22 cellular contexts compared by ENCODE assay signal in the genomic region with DNA sequence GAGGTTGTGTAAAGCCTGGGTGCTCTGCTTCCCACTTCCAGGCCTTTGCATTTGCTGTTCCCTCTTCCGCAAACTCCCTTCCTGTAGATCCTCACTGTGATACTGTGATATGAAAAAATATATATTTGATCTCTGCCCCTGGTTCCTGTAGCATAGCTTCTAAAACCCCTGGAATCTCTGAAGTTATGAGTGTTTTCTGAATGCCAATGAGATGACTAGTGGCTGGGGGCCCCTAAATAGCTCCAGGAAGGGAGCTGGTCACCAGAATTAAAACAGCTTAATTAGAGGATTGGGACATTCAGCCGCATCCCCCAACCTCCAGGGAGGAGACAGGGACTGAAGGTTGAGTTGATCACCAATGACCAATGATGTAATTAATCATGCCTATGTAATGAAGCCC. TPM values are rescaled to one million over a fixed set of nuclear protein-coding genes. Genes with fewer than 3 reads are reported as not detected.
DNase-seq lines count a peak whose midpoint lies in the region; ATAC-seq and FAIRE-seq lines count a peak whose summit lies in the region.
"Had no signal": no experiment of that assay in that cellular context is flagged by ENCODE, and none has a peak within 500 bp of the region (broad histone marks: within the 10 kb centered on the region; RNA-seq: fewer than 3 reads in every experiment).

No MANE protein-coding gene starts in this region.

- H3K9me3 Mint-ChIP-seq in natural killer cell treated with Interleukin-12 subunit alpha and Interleukin-12 subunit beta and Interleukin-15 and Interleukin-18, amount 100 ng/mL, for 72 hours = no peaks in the 10 kb centered on the region

- intact Hi-C loops in cardiac septum (cut with DNase I) = loop anchor here (5.0 kb wide), 1 partner anchor 67 kb away; no protein-coding TSS in a partner anchor

- peaks cover 84 to 93% of the 10 kb centered on the region in 2 donors for H3K4me1 Mint-ChIP-seq in natural killer cell treated with Interleukin-12 subunit alpha and Interleukin-12 subunit beta and Interleukin-15 and Interleukin-18, amount 100 ng/mL, for 72 hours (ENCODE audit: low read depth in 2 of 2)

- DNase-seq in A172 (ENCODE audit: low spot score) = peak; percentile 59
- peak; percentile 75 for DNase-seq in HCEC 1CT
- DNase-seq in amniotic epithelial cell (ENCODE audit: low read depth) = peak; percentile 25
- no peak for DNase-seq in natural killer cell treated with Interleukin-12 subunit alpha and Interleukin-12 subunit beta and Interleukin-15 and Interleukin-18, amount 100 ng/mL, for 72 hours (ENCODE audit: low spot score)
- DNase-seq in cardiac septum (ENCODE audit: low spot score) = no peak
- no peak for DNase-seq in RCC 7860 (ENCODE audit: low spot score)
- DNase-seq: AML-193, Caco-2, DMS53, GOT3, Karpas-422, MV-4-11, NCI-H1436, NCI-H2029 treated with DMSO at 0.1 percent for 48 hours, NCI-H510A treated with DMSO at 0.1 percent for 48 hours, Peyer's patch, SHP77 treated with DMSO at 0.1 percent for 48 hours had no signal

- FAIRE-seq in RCC 7860 (lab: Jason Lieb, UNC) = no peak
- FAIRE-seq: A204.1, G401.6, GM12891 had no signal

- H3K27me3 Mint-ChIP-seq in natural killer cell treated with Interleukin-12 subunit alpha and Interleukin-12 subunit beta and Interleukin-15 and Interleukin-18, amount 100 ng/mL, for 72 hours = no peaks in the 10 kb centered on the region

- H3K36me3 Mint-ChIP-seq in natural killer cell treated with Interleukin-12 subunit alpha and Interleukin-12 subunit beta and Interleukin-15 and Interleukin-18, amount 100 ng/mL, for 72 hours = peaks cover 57% of the 10 kb centered on the region

- H3K4me3 Mint-ChIP-seq in natural killer cell treated with Interleukin-12 subunit alpha and Interleukin-12 subunit beta and Interleukin-15 and Interleukin-18, amount 100 ng/mL, for 72 hours = no peak overlapping the region

- H3K27ac Mint-ChIP-seq in natural killer cell treated with Interleukin-12 subunit alpha and Interleukin-12 subunit beta and Interleukin-15 and Interleukin-18, amount 100 ng/mL, for 72 hours = peak overlapping the region; percentile 30 to 74

- ATAC-seq in natural killer cell treated with Interleukin-12 subunit alpha and Interleukin-12 subunit beta and Interleukin-15 and Interleukin-18, amount 100 ng/mL, for 72 hours = no peak
- ATAC-seq in GM21515 (IDR thresholded peaks at IDR 0.05; ENCODE audit: unreplicated experiment) = no peak
- no peak for ATAC-seq in HG03280 (IDR thresholded peaks at IDR 0.05; ENCODE audit: unreplicated experiment)

RNA-seq across cellular contexts. Expression of a gene that starts 21.9 kb away (rescaled TPM):
- 29.0 and 43.7 TPM in 2 replicates for total RNA-seq in A172 (2014; rRNA removed; shearing (Covaris generic))
- total RNA-seq in natural killer cell treated with Interleukin-12 subunit alpha and Interleukin-12 subunit beta and Interleukin-15 and Interleukin-18, amount 100 ng/mL, for 72 hours = 10 to 100 TPM; 43.3 to 85.2 TPM
- total RNA-seq in cardiac septum = 2.8 TPM

Comparison
In these comparisons a context has a peak if more than half of its experiments do, and no peak if none do; other contexts are left out.
1. DNase-seq: peak in A172 (single experiment), HCEC 1CT (single experiment) and amniotic epithelial cell (single experiment); none in natural killer cell treated with Interleukin-12 subunit alpha and Interleukin-12 subunit beta and Interleukin-15 and Interleukin-18, amount 100 ng/mL, for 72 hours (single experiment), cardiac septum (single experiment) and RCC 7860 (single experiment).